ENCODE assay signal across 20 cellular contexts in genomic region chr22:30292069-30292970, GRCh38. TPM values are rescaled to one million over a fixed set of nuclear protein-coding genes. Genes with fewer than 3 reads are reported as not detected.
A peak's percentile ranks its signal among the peaks of the same experiment; 100 is the strongest.
DNase-seq lines count a peak whose midpoint lies in the region; ATAC-seq and TF ChIP-seq lines count a peak whose summit lies in the region.
"Had no signal": no experiment of that assay in that cellular context is flagged by ENCODE, and none has a peak within 500 bp of the region (broad histone marks: within the 10 kb centered on the region; RNA-seq: fewer than 3 reads in every experiment).

No MANE protein-coding gene starts in this region.

- peak overlapping the region; percentile 74 for H3K27ac Mint-ChIP-seq in activated T-cell treated with anti-CD3 and anti-CD28 coated beads, Interleukin-2, amount 50 U/mL, for 24 hours
- peak overlapping the region; percentile 90 for H3K27ac Mint-ChIP-seq in dendritic cell treated with granulocyte-macrophage colony-stimulating factor and Interleukin-4, amounts not matched to agents 40 ng/mL and 50 ng/mL, for 4 days
- H3K27ac Mint-ChIP-seq: mesothelial cell of epicardium, progenitor cell of endocrine pancreas had no signal

- DNase-seq in activated T-cell treated with anti-CD3 and anti-CD28 coated beads, Interleukin-2, amount 50 U/mL, for 24 hours: no peak
- no peak for DNase-seq in activated T-cell treated with anti-CD3 and anti-CD28 coated beads for 4 hours
- peak; percentile 60 for DNase-seq in osteoblast (ENCODE audit: insufficient read length, low spot score, missing footprints)
- no peak for DNase-seq in thyroid gland
- no peak for DNase-seq in effector memory CD4-positive, alpha-beta T cell
- DNase-seq in NCI-H510A treated with DMSO at 0.1 percent for 48 hours (lab: John Stamatoyannopoulos, UW): no peak
- DNase-seq: 8988T; activated B cell treated with CpG ODN at 0.5 μM for 24 hours; activated CD8-positive, alpha-beta memory T cell treated with anti-CD3 and anti-CD28 coated beads, Interleukin-2, amount 50 U/mL, for 4 hours; KBM-7; NCI-H524 treated with DMSO at 0.1 percent for 48 hours; PC-9; stimulated activated CD4-positive, alpha-beta T cell treated with anti-CD3 and anti-CD28 coated beads, Interleukin-2, amount 100 ng/mL, for 24 hours; stimulated activated CD8-positive, alpha-beta memory T cell treated with anti-CD3 and anti-CD28 coated beads, Interleukin-4, amount 100 ng/mL, for 48 hours had no signal

- H3K4me1 ChIP-seq in osteoblast (ENCODE audit: insufficient read depth, low read length): peaks cover 27% of the 10 kb centered on the region
- peaks cover 52 to 61% of the 10 kb centered on the region in 2 donors for H3K4me1 ChIP-seq in thyroid gland
- peaks cover 42% of the 10 kb centered on the region for H3K4me1 ChIP-seq in effector memory CD4-positive, alpha-beta T cell (ENCODE audit: control insufficient read depth, insufficient read depth, low read length, poor library complexity, severe bottlenecking)

- H4K20me1 ChIP-seq in osteoblast (ENCODE audit: insufficient read depth, low read length): peaks cover 32% of the 10 kb centered on the region

- TF ChIP-seq CTCF in osteoblast (IDR thresholded peaks at IDR 0.05; ENCODE audit: extremely low read depth, low read depth, low read length) (no peak), thyroid gland (IDR thresholded peaks at IDR 0.05) (no peak)

- intact Hi-C loops in dendritic cell treated with granulocyte-macrophage colony-stimulating factor and Interleukin-4, amounts not matched to agents 40 ng/mL and 50 ng/mL, for 4 days (cut with micrococcal nuclease): no loop called here
- intact Hi-C loops in thyroid gland (cut with DNase I): no loop called here

- no peaks in the 10 kb centered on the region for H3K9me3 Mint-ChIP-seq in activated T-cell treated with anti-CD3 and anti-CD28 coated beads, Interleukin-2, amount 50 U/mL, for 24 hours
- H3K9me3 Mint-ChIP-seq in dendritic cell treated with granulocyte-macrophage colony-stimulating factor and Interleukin-4, amounts not matched to agents 40 ng/mL and 50 ng/mL, for 4 days: no peaks in the 10 kb centered on the region
- H3K9me3 Mint-ChIP-seq: activated B cell treated with CpG ODN at 0.5 μM for 24 hours, mesothelial cell of epicardium had no signal

- H3K4me1 Mint-ChIP-seq in activated T-cell treated with anti-CD3 and anti-CD28 coated beads, Interleukin-2, amount 50 U/mL, for 24 hours (ENCODE audit: low read depth): peaks cover 50% of the 10 kb centered on the region
- peaks cover 40% of the 10 kb centered on the region for H3K4me1 Mint-ChIP-seq in dendritic cell treated with granulocyte-macrophage colony-stimulating factor and Interleukin-4, amounts not matched to agents 40 ng/mL and 50 ng/mL, for 4 days (ENCODE audit: low read depth)

- no peak for TF ChIP-seq POLR2A in thyroid gland (IDR thresholded peaks at IDR 0.05)

- no peak overlapping the region for H3K4me3 Mint-ChIP-seq in activated T-cell treated with anti-CD3 and anti-CD28 coated beads, Interleukin-2, amount 50 U/mL, for 24 hours
- no peak overlapping the region for H3K4me3 Mint-ChIP-seq in dendritic cell treated with granulocyte-macrophage colony-stimulating factor and Interleukin-4, amounts not matched to agents 40 ng/mL and 50 ng/mL, for 4 days
- H3K4me3 Mint-ChIP-seq: activated B cell treated with CpG ODN at 0.5 μM for 24 hours; activated naive CD8-positive, alpha-beta T cell; mesothelial cell of epicardium had no signal

- H3K27me3 ChIP-seq in osteoblast (ENCODE audit: insufficient read depth, low read length): no peaks in the 10 kb centered on the region
- H3K27me3 ChIP-seq in thyroid gland: no peaks in the 10 kb centered on the region
- no peaks in the 10 kb centered on the region for H3K27me3 ChIP-seq in effector memory CD4-positive, alpha-beta T cell (replicated peaks; ENCODE audit: control insufficient read depth, insufficient read depth, low read length, poor library complexity, severe bottlenecking)

- H3K9me3 ChIP-seq in osteoblast (ENCODE audit: low read depth, low read length) (no peaks in the 10 kb centered on the region), thyroid gland (no peaks in the 10 kb centered on the region)
- no peaks in the 10 kb centered on the region for H3K9me3 ChIP-seq in effector memory CD4-positive, alpha-beta T cell (ENCODE audit: control insufficient read depth, low read length)

- ATAC-seq in GM18868 (IDR thresholded peaks at IDR 0.05; ENCODE audit: unreplicated experiment): no peak

- no peak overlapping the region for H3K4me2 ChIP-seq in osteoblast (ENCODE audit: insufficient read depth, low read length)

- H3K27me3 Mint-ChIP-seq in activated T-cell treated with anti-CD3 and anti-CD28 coated beads, Interleukin-2, amount 50 U/mL, for 24 hours: no peaks in the 10 kb centered on the region
- no peaks in the 10 kb centered on the region for H3K27me3 Mint-ChIP-seq in dendritic cell treated with granulocyte-macrophage colony-stimulating factor and Interleukin-4, amounts not matched to agents 40 ng/mL and 50 ng/mL, for 4 days
- H3K27me3 Mint-ChIP-seq: activated B cell treated with CpG ODN at 0.5 μM for 24 hours; activated naive CD8-positive, alpha-beta T cell had no signal

- no peak overlapping the region for H3K4me3 ChIP-seq in osteoblast (ENCODE audit: insufficient read depth, low read length)
- no peak overlapping the region for H3K4me3 ChIP-seq in thyroid gland (replicated peaks in 1 of 3)
- no peak overlapping the region for H3K4me3 ChIP-seq in effector memory CD4-positive, alpha-beta T cell (ENCODE audit: insufficient read depth, low read depth, low read length, poor library complexity, severe bottlenecking)
- H3K4me3 ChIP-seq: PC-9 had no signal

- peaks cover 45% of the 10 kb centered on the region for H3K36me3 ChIP-seq in osteoblast (ENCODE audit: insufficient read depth, low read length)
- peaks cover 28 to 38% of the 10 kb centered on the region in 2 donors for H3K36me3 ChIP-seq in thyroid gland
- H3K36me3 ChIP-seq in effector memory CD4-positive, alpha-beta T cell (ENCODE audit: control insufficient read depth, insufficient read depth, low read length): peaks cover 54% of the 10 kb centered on the region

- no peak overlapping the region for H2AFZ ChIP-seq in osteoblast (ENCODE audit: low read length)
- H2AFZ ChIP-seq: PC-9 had no signal

- H3K36me3 Mint-ChIP-seq in activated T-cell treated with anti-CD3 and anti-CD28 coated beads, Interleukin-2, amount 50 U/mL, for 24 hours (ENCODE audit: low read depth): peaks cover 45% of the 10 kb centered on the region
- peaks cover 63% of the 10 kb centered on the region for H3K36me3 Mint-ChIP-seq in dendritic cell treated with granulocyte-macrophage colony-stimulating factor and Interleukin-4, amounts not matched to agents 40 ng/mL and 50 ng/mL, for 4 days (ENCODE audit: low read depth)
- H3K36me3 Mint-ChIP-seq: activated naive CD8-positive, alpha-beta T cell had no signal

- WGBS in thyroid gland, 2 donors: 81 to 92% methylated on average over 6 to 14 of the region's 18 CpGs

- peaks cover 8% of the 10 kb centered on the region for H3K79me2 ChIP-seq in osteoblast (ENCODE audit: insufficient read depth, low read length)

- H3K27ac ChIP-seq in osteoblast (ENCODE audit: low read depth, low read length) (no peak overlapping the region), thyroid gland (peak overlapping the region; percentile 96 to 97 (median 97))
- no peak overlapping the region for H3K27ac ChIP-seq in effector memory CD4-positive, alpha-beta T cell (ENCODE audit: insufficient read depth, low read length, poor library complexity, severe bottlenecking)

RNA-seq across cellular contexts. Expression of gene CASTOR1, which starts 3.0 kb away (rescaled TPM):
- total RNA-seq in osteoblast: 5.3 and 5.8 TPM in 2 replicates
- 10 to 100 TPM; 16.5 to 36.0 (median 27.7) TPM for total RNA-seq in thyroid gland

RNA-seq across cellular contexts. Expression of gene OSM, which starts 25.7 kb away (rescaled TPM):
- total RNA-seq in osteoblast: not detected in 2 replicates
- under 1 TPM in 1 of 4 donors, not detected in 3; 0.40 TPM for total RNA-seq in thyroid gland
- total RNA-seq: fibroblast of lung, mesothelial cell of epicardium, PC-9, progenitor cell of endocrine pancreas had no signal

RNA-seq across cellular contexts. Expression of gene TBC1D10A, which starts 34.4 kb away (rescaled TPM):
- 30.6 and 32.9 TPM in 2 replicates for total RNA-seq in osteoblast
- 10 to 100 TPM; 28.4 to 44.7 (median 35.9) TPM for total RNA-seq in thyroid gland

RNA-seq across cellular contexts. Expression of gene LIF, which starts 45.8 kb away (rescaled TPM):
- total RNA-seq in osteoblast (3.2 and 3.3 TPM in 2 replicates), thyroid gland (1 to 10 TPM in 3 of 4 donors, under 1 TPM in 1; 0.89 to 2.6 (median 2.2) TPM)

Comparison
In these comparisons a context has a peak if more than half of its experiments do, and no peak if none do; other contexts are left out.
1. H3K27ac ChIP-seq: peak in thyroid gland (3 of 3); none in osteoblast (single experiment) and effector memory CD4-positive, alpha-beta T cell (single experiment).